19 cellular contexts compared by ENCODE assay signal in genomic region chr2:113196839-113197238, GRCh38. TPM values are rescaled to one million over a fixed set of nuclear protein-coding genes. Genes with fewer than 3 reads are reported as not detected.
DNase-seq lines count a peak whose midpoint lies in the region; ATAC-seq and TF ChIP-seq lines count a peak whose summit lies in the region.
"Had no signal": no experiment of that assay in that cellular context is flagged by ENCODE, and none has a peak within 500 bp of the region (broad histone marks: within the 10 kb centered on the region; RNA-seq: fewer than 3 reads in every experiment).

No MANE protein-coding gene starts in this region.

- no peak overlapping the region for H3K4me3 ChIP-seq in GM23338
- H3K4me3 ChIP-seq in smooth muscle cell, result no peak overlapping the region
- H3K4me3 ChIP-seq: ovary had no signal

- H3K4me1 Mint-ChIP-seq in CD4-positive, alpha-beta T cell (ENCODE audit: low read depth), result no peaks in the 10 kb centered on the region
- H3K4me1 Mint-ChIP-seq in GM23338, result no peaks in the 10 kb centered on the region; the same call in 2 of the 3 replicates
- H3K4me1 Mint-ChIP-seq in activated naive CD8-positive, alpha-beta T cell treated with anti-CD3 and anti-CD28 coated beads, Interleukin-2, amount 10 ng/mL, durations not matched to agents 7 days and 5 days, result peaks cover 51% of the 10 kb centered on the region
- no peaks in the 10 kb centered on the region for H3K4me1 Mint-ChIP-seq in nephron

- no peak overlapping the region for H3K27ac ChIP-seq in CD4-positive, alpha-beta T cell (ENCODE audit: low read depth, low read length)
- H3K27ac ChIP-seq in GM23338 (ENCODE audit: low read depth), result no peak overlapping the region
- no peak overlapping the region for H3K27ac ChIP-seq in smooth muscle cell (ENCODE audit: low read depth)
- H3K27ac ChIP-seq: ovary had no signal

- H4K20me1 ChIP-seq in GM23338 (replicated peaks; ENCODE audit: insufficient read depth) (no peaks in the 10 kb centered on the region), smooth muscle cell (ENCODE audit: low read depth) (no peaks in the 10 kb centered on the region)

- 97% methylated on average over 4 of the region's 4 CpGs for WGBS in smooth muscle cell (ENCODE audit: low lambda C conversion rate)

- H3K27ac Mint-ChIP-seq in CD4-positive, alpha-beta T cell, result peak overlapping the region; percentile 21
- H3K27ac Mint-ChIP-seq in GM23338, result no peak overlapping the region
- H3K27ac Mint-ChIP-seq in activated naive CD8-positive, alpha-beta T cell treated with anti-CD3 and anti-CD28 coated beads, Interleukin-2, amount 10 ng/mL, durations not matched to agents 7 days and 5 days, result peak overlapping the region; percentile 77
- H3K27ac Mint-ChIP-seq in nephron, result no peak overlapping the region
- H3K27ac Mint-ChIP-seq: HFFc6 had no signal

- POLR2A ChIA-PET in CD4-positive, alpha-beta T cell (lab: Charles Lee), result interaction anchor here (0.7 to 4.0 kb wide), 4 partner anchors 16 to 58 kb away, joined by 3 to 31 read pairs (median 4); partner anchors contain the start of gene PSD4
- POLR2A ChIA-PET in activated naive CD8-positive, alpha-beta T cell treated with anti-CD3 and anti-CD28 coated beads, Interleukin-2, amount 10 ng/mL, durations not matched to agents 7 days and 5 days (lab: Charles Lee), result interaction anchor here (0.9 to 6.9 kb wide), 9 partner anchors 8 to 59 kb away, joined by 3 to 68 read pairs (median 5); partner anchors contain the start of gene PSD4

- no peak for TF ChIP-seq CTCF in CD4-positive, alpha-beta T cell (IDR thresholded peaks at IDR 0.05)
- TF ChIP-seq CTCF in GM23338 (conservative IDR thresholded peaks at IDR 0.05; ENCODE audit: low read depth in 2 of 2), result no peak
- no peak for TF ChIP-seq CTCF in nephron (IDR thresholded peaks at IDR 0.05; ENCODE audit: unreplicated experiment in 3 of 3)
- no peak for TF ChIP-seq CTCF in smooth muscle cell (IDR thresholded peaks at IDR 0.05; ENCODE audit: borderline replicate concordance, insufficient read depth, poor library complexity, severe bottlenecking)

- ATAC-seq in CD4-positive, alpha-beta T cell (ENCODE audit: poor library complexity), result no peak
- ATAC-seq in GM23338 (no peak), GM21381 (IDR thresholded peaks at IDR 0.05; ENCODE audit: unreplicated experiment) (no peak)
- ATAC-seq in activated naive CD8-positive, alpha-beta T cell treated with anti-CD3 and anti-CD28 coated beads, Interleukin-2, amount 10 ng/mL, durations not matched to agents 7 days and 5 days (ENCODE audit: low read depth), result peak; percentile 10
- ATAC-seq: esophagus mucosa had no signal

- DNase-seq in CD4-positive, alpha-beta T cell, result no peak
- DNase-seq in GM23338 (ENCODE audit: low spot score), result no peak
- DNase-seq in activated naive CD8-positive, alpha-beta T cell treated with anti-CD3 and anti-CD28 coated beads, Interleukin-2, amount 10 ng/mL, durations not matched to agents 7 days and 5 days, result no peak
- DNase-seq in GF-D8 (lab: John Stamatoyannopoulos, UW), result no peak
- no peak for DNase-seq in smooth muscle cell (lab: John Stamatoyannopoulos, UW; ENCODE audit: unreplicated experiment)
- no peak for DNase-seq in activated gamma-delta T cell (lab: John Stamatoyannopoulos, UW)
- DNase-seq: activated CD4-positive, CD25-positive, alpha-beta regulatory T cell; HFFc6; Karpas-422; NCI-H1105 treated with DMSO at 0.1 percent for 48 hours; NCI-H2171 treated with DMSO at 0.1 percent for 48 hours; NCI-H82; ovary; SIG-M5; stimulated activated CD4-positive, alpha-beta T cell treated with anti-CD3 and anti-CD28 coated beads, Interleukin-2, amount 100 ng/mL, for 24 hours had no signal

- no peaks in the 10 kb centered on the region for H3K27me3 ChIP-seq in CD4-positive, alpha-beta T cell (ENCODE audit: control insufficient read depth, insufficient read depth, low read length)
- H3K27me3 ChIP-seq in GM23338 (ENCODE audit: insufficient read depth) (no peaks in the 10 kb centered on the region), smooth muscle cell (ENCODE audit: low read depth) (no peaks in the 10 kb centered on the region)
- H3K27me3 ChIP-seq: ovary had no signal

- no peaks in the 10 kb centered on the region for H3K36me3 ChIP-seq in GM23338 (ENCODE audit: insufficient read depth)
- no peaks in the 10 kb centered on the region for H3K36me3 ChIP-seq in smooth muscle cell (ENCODE audit: low read depth)
- H3K36me3 ChIP-seq: ovary had no signal

- no peaks in the 10 kb centered on the region for H3K9me3 ChIP-seq in CD4-positive, alpha-beta T cell (ENCODE audit: control insufficient read depth, low read length)
- no peaks in the 10 kb centered on the region for H3K9me3 ChIP-seq in smooth muscle cell (replicated peaks; ENCODE audit: low read depth)
- H3K9me3 ChIP-seq: ovary had no signal

- no peaks in the 10 kb centered on the region for H3K9me3 Mint-ChIP-seq in CD4-positive, alpha-beta T cell
- H3K9me3 Mint-ChIP-seq in GM23338, result no peaks in the 10 kb centered on the region
- no peaks in the 10 kb centered on the region for H3K9me3 Mint-ChIP-seq in activated naive CD8-positive, alpha-beta T cell treated with anti-CD3 and anti-CD28 coated beads, Interleukin-2, amount 10 ng/mL, durations not matched to agents 7 days and 5 days
- H3K9me3 Mint-ChIP-seq in nephron, result no peaks in the 10 kb centered on the region
- H3K9me3 Mint-ChIP-seq: HFFc6 had no signal

- H3F3A ChIP-seq in GM23338 (replicated peaks; ENCODE audit: low read depth), result no peaks in the 10 kb centered on the region
- H3F3A ChIP-seq in smooth muscle cell (ENCODE audit: low read depth), result no peaks in the 10 kb centered on the region

- no peak overlapping the region for H3K4me3 Mint-ChIP-seq in CD4-positive, alpha-beta T cell
- peak overlapping the region; percentile 35; the same call in 1 of the 3 replicates for H3K4me3 Mint-ChIP-seq in GM23338
- no peak overlapping the region for H3K4me3 Mint-ChIP-seq in activated naive CD8-positive, alpha-beta T cell treated with anti-CD3 and anti-CD28 coated beads, Interleukin-2, amount 10 ng/mL, durations not matched to agents 7 days and 5 days
- peak overlapping the region; percentile 63 to 82 (median 78) for H3K4me3 Mint-ChIP-seq in nephron
- H3K4me3 Mint-ChIP-seq: HFFc6 had no signal

- peaks cover 84% of the 10 kb centered on the region for H3K36me3 Mint-ChIP-seq in CD4-positive, alpha-beta T cell (ENCODE audit: low read depth)
- H3K36me3 Mint-ChIP-seq in GM23338 (ENCODE audit: low read depth) (no peaks in the 10 kb centered on the region), nephron (ENCODE audit: low read depth) (no peaks in the 10 kb centered on the region)
- peaks cover 46% of the 10 kb centered on the region for H3K36me3 Mint-ChIP-seq in activated naive CD8-positive, alpha-beta T cell treated with anti-CD3 and anti-CD28 coated beads, Interleukin-2, amount 10 ng/mL, durations not matched to agents 7 days and 5 days

- H2AFZ ChIP-seq in GM23338 (no peak overlapping the region), smooth muscle cell (ENCODE audit: low read depth) (no peak overlapping the region)

- H3K4me1 ChIP-seq in GM23338 (ENCODE audit: insufficient read depth) (no peaks in the 10 kb centered on the region), smooth muscle cell (ENCODE audit: low read depth) (no peaks in the 10 kb centered on the region)

- no peaks in the 10 kb centered on the region for H3K79me2 ChIP-seq in GM23338 (replicated peaks; ENCODE audit: insufficient read depth)
- H3K79me2 ChIP-seq in smooth muscle cell (ENCODE audit: low read depth), result no peaks in the 10 kb centered on the region

- CTCF ChIA-PET in CD4-positive, alpha-beta T cell (lab: Charles Lee), result no interaction called here

- no peaks in the 10 kb centered on the region for H3K27me3 Mint-ChIP-seq in CD4-positive, alpha-beta T cell
- H3K27me3 Mint-ChIP-seq in GM23338 (ENCODE audit: insufficient read depth, low read depth, poor library complexity) (peaks cover 3% of the 10 kb centered on the region), nephron (ENCODE audit: low read depth) (peaks cover 29% of the 10 kb centered on the region)
- H3K27me3 Mint-ChIP-seq in activated naive CD8-positive, alpha-beta T cell treated with anti-CD3 and anti-CD28 coated beads, Interleukin-2, amount 10 ng/mL, durations not matched to agents 7 days and 5 days, result no peaks in the 10 kb centered on the region

- H3K9me2 ChIP-seq in GM23338 (ENCODE audit: insufficient read depth), result no peaks in the 10 kb centered on the region

- H3K9ac ChIP-seq in smooth muscle cell (ENCODE audit: low read depth), result no peak overlapping the region

- H3K4me2 ChIP-seq in GM23338 (no peak overlapping the region), smooth muscle cell (no peak overlapping the region)

- intact Hi-C loops in CD4-positive, alpha-beta T cell (cut with DNase I, micrococcal nuclease), result loop anchor here in 1 of 2 experiments (5.0 kb wide), 1 partner anchor 115 kb away; no protein-coding TSS in a partner anchor

TF ChIP-seq in GM23338, 12 proteins besides CTCF, POLR2A, EP300 and RAD21 (continues in another document):
- TF ChIP-seq JUNB (IDR thresholded peaks at IDR 0.05; ENCODE audit: unreplicated experiment) (no peak), ETS1 (IDR thresholded peaks at IDR 0.05) (no peak)

RNA-seq across cellular contexts. Expression of gene PSD4, which starts 23.1 kb away (rescaled TPM):
- 100 to 1,000 TPM in 1 of 2 experiments, 10 to 100 TPM in 1; 96.5 to 101 TPM for total RNA-seq in CD4-positive, alpha-beta T cell
- 0.66 and 1.1 TPM in 2 replicates for total RNA-seq in GM23338 (2014; rRNA removed; shearing (Covaris generic))
- polyA plus RNA-seq in GM23338 (2016; fragmentation: Nextera tagmentation; extraction: Ambion mirVana) (0.06 and 0.19 TPM in 2 replicates), smooth muscle cell (7.8 and 9.5 TPM in 2 replicates)
- total RNA-seq in activated naive CD8-positive, alpha-beta T cell treated with anti-CD3 and anti-CD28 coated beads, Interleukin-2, amount 10 ng/mL, durations not matched to agents 7 days and 5 days, result 100 to 1,000 TPM; 361 to 385 TPM
- total RNA-seq in smooth muscle cell, result 7.3 and 9.3 TPM in 2 replicates
- total RNA-seq: G401 had no signal

Comparison
In these comparisons a context has a peak if more than half of its experiments do, and no peak if none do; other contexts are left out.
1. H3K27ac Mint-ChIP-seq: peak in CD4-positive, alpha-beta T cell (single experiment) and activated naive CD8-positive, alpha-beta T cell treated with anti-CD3 and anti-CD28 coated beads, Interleukin-2, amount 10 ng/mL, durations not matched to agents 7 days and 5 days (single experiment); none in GM23338 (single experiment) and nephron (0 of 3).
2. H3K4me3 Mint-ChIP-seq: peak in GM23338 (single experiment) and nephron (3 of 3); none in CD4-positive, alpha-beta T cell (single experiment) and activated naive CD8-positive, alpha-beta T cell treated with anti-CD3 and anti-CD28 coated beads, Interleukin-2, amount 10 ng/mL, durations not matched to agents 7 days and 5 days (single experiment).